Comparison of ENCODE assay signal across 8 cellular contexts in genomic region chr6:73519943-73520687, GRCh38.
DNase-seq lines count a peak whose midpoint lies in the region; ATAC-seq and TF ChIP-seq lines count a peak whose summit lies in the region.

No MANE protein-coding gene starts in this region.

- peak overlapping the region; percentile 95 for H3K4me2 ChIP-seq in OCI-LY3 (ENCODE audit: low read length)

- peaks cover 55% of the 10 kb centered on the region for H3K79me2 ChIP-seq in OCI-LY3 (ENCODE audit: low read length)

- H4K20me1 ChIP-seq in OCI-LY3 (ENCODE audit: insufficient read depth, low read length), result peaks cover 46% of the 10 kb centered on the region

- H3K27ac ChIP-seq in C4-2B, result peak overlapping the region; percentile 100
- peak overlapping the region; percentile 95 for H3K27ac ChIP-seq in OCI-LY3 (ENCODE audit: low read length)

- H3K27me3 ChIP-seq in OCI-LY3 (ENCODE audit: low read depth, low read length) (no peaks in the 10 kb centered on the region), mucosa of stomach (ENCODE audit: control insufficient read depth, insufficient read depth, low read length) (no peaks in the 10 kb centered on the region)

- H3K9ac ChIP-seq in OCI-LY3 (ENCODE audit: low read length) (peak overlapping the region; percentile 100), mucosa of stomach (ENCODE audit: low read length) (peak overlapping the region; percentile 100)

- H3K4me3 ChIP-seq in OCI-LY3 (ENCODE audit: low read length) (peak overlapping the region; percentile 92), mucosa of stomach (ENCODE audit: low read length) (peak overlapping the region; percentile 86)

- no peak overlapping the region for H2AFZ ChIP-seq in OCI-LY3 (ENCODE audit: low read depth, low read length)

- ATAC-seq in GM21526 (IDR thresholded peaks at IDR 0.05; ENCODE audit: low FRiP score, unreplicated experiment), result no peak

- H3K4me1 ChIP-seq in OCI-LY3 (ENCODE audit: low read length) (peaks cover 57% of the 10 kb centered on the region), mucosa of stomach (ENCODE audit: control insufficient read depth, insufficient read depth, low read length) (peaks cover 35% of the 10 kb centered on the region)

- DNase-seq in HCEC 1CT (peak; percentile 68), erythroblast (lab: John Stamatoyannopoulos, UW) (peak; percentile 83 to 93)
- peak; percentile 81 for DNase-seq in activated T-cell treated with anti-CD3 and anti-CD28 coated beads, Interleukin-2, amount 50 U/mL, for 1 hour
- DNase-seq in stimulated activated CD8-positive, alpha-beta memory T cell treated with anti-CD3 and anti-CD28 coated beads, Interleukin-4, amount 100 ng/mL, for 1 hour (ENCODE audit: low read depth in 2 of 2, low spot score in 1 of 2), result peak; percentile 59 to 63

- TF ChIP-seq CTCF in C4-2B (conservative IDR thresholded peaks at IDR 0.05) (no peak), OCI-LY3 (IDR thresholded peaks at IDR 0.05; ENCODE audit: low read depth, low read length) (no peak)

- H3K36me3 ChIP-seq in OCI-LY3 (replicated peaks; ENCODE audit: low read depth, low read length) (peaks cover 52% of the 10 kb centered on the region), mucosa of stomach (ENCODE audit: control insufficient read depth, insufficient read depth, low read length) (peaks cover 11% of the 10 kb centered on the region)

- H3K9me3 ChIP-seq in OCI-LY3 (ENCODE audit: insufficient read depth, low read length), result no peaks in the 10 kb centered on the region
- no peaks in the 10 kb centered on the region for H3K9me3 ChIP-seq in mucosa of stomach (ENCODE audit: control insufficient read depth, low read length)

- TF ChIP-seq POLR2A in erythroblast (IDR thresholded peaks at IDR 0.05; ENCODE audit: low read length), result no peak
